20 cellular contexts compared by ENCODE assay signal in genomic region chr12:83157604-83158003, GRCh38.
"Had no signal": no experiment of that assay in that cellular context is flagged by ENCODE, and none has a peak within 500 bp of the region (broad histone marks: within the 10 kb centered on the region; RNA-seq: fewer than 3 reads in every experiment).

No MANE protein-coding gene starts in this region.

- FAIRE-seq: HTR-8/SVneo, RCC 7860 had no signal

- DNase-seq: IMR-90, Kasumi-1, MM.1S, NCI-H1092 treated with DMSO at 0.1 percent for 48 hours, NCI-H1436, NCI-H1694, NCI-H187 treated with DMSO at 0.1 percent for 48 hours, NCI-H345, NCI-H446 treated with DMSO at 0.1 percent for 48 hours, NCI-H524, NCI-H748 treated with DMSO at 0.1 percent for 48 hours, Right ventricle myocardium superior, RPMI8226, SIG-M5 had no signal

- H3K4me1 ChIP-seq: SJSA1 had no signal

- H3K4me3 ChIP-seq: SJSA1, SK-N-MC had no signal

- H3K36me3 ChIP-seq: SJSA1 had no signal

- H3K27me3 ChIP-seq: SJSA1 had no signal

- H3K9ac ChIP-seq: KMS-11 had no signal

- H3K4me2 ChIP-seq: KMS-11 had no signal

- H3K27ac ChIP-seq: HL-60, KMS-11, SJSA1, SK-N-MC had no signal
